In the genomic region with DNA sequence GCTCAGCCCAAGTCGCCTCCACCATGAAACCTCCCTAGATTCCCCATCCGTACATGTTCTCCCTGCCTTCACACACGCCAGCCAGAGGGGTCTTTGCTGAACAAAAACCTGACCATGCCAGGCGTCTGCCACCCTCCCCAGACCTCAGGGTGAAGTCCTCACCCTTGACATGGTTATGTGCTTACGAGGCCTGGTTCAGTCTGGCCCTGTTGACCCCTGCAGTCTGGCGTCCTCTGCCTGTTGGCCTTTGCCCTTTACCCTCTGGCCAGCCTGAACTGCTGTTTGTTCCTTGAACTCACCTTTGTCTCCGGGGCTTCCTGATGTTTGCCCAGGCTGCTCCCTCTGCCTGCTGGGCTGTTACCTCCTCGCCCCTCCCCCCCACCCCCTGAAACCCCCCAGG, we compare ENCODE assay signal across 26 cellular contexts. TPM values are rescaled to one million over a fixed set of nuclear protein-coding genes. Genes with fewer than 3 reads are reported as not detected.
DNase-seq lines count a peak whose midpoint lies in the region; ATAC-seq and TF ChIP-seq lines count a peak whose summit lies in the region.
"Had no signal": no experiment of that assay in that cellular context is flagged by ENCODE, and none has a peak within 500 bp of the region (broad histone marks: within the 10 kb centered on the region; RNA-seq: fewer than 3 reads in every experiment).

No MANE protein-coding gene starts in this region.

- H3K27ac ChIP-seq in right cardiac atrium (ENCODE audit: low read length), result no peak overlapping the region
- peak overlapping the region; percentile 78 to 94 (median 90) for H3K27ac ChIP-seq in esophagus squamous epithelium
- no peak overlapping the region for H3K27ac ChIP-seq in tibial nerve
- no peak overlapping the region for H3K27ac ChIP-seq in foreskin keratinocyte
- H3K27ac ChIP-seq: A549, psoas muscle, WERI-Rb-1 had no signal

- no peaks in the 10 kb centered on the region for H3K27me3 ChIP-seq in right cardiac atrium (ENCODE audit: control insufficient read depth, insufficient read depth)
- H3K27me3 ChIP-seq in esophagus squamous epithelium, result no peaks in the 10 kb centered on the region
- H3K27me3 ChIP-seq in tibial nerve, result no peaks in the 10 kb centered on the region
- no peaks in the 10 kb centered on the region for H3K27me3 ChIP-seq in foreskin keratinocyte

- ATAC-seq in right cardiac atrium, result no peak
- ATAC-seq in foreskin keratinocyte, result no peak
- ATAC-seq: A549, psoas muscle had no signal

- peak overlapping the region in 2 of 3 experiments; percentile 52 to 62 for H3K27ac Mint-ChIP-seq in nephron
- H3K27ac Mint-ChIP-seq: activated naive CD4-positive, alpha-beta T cell treated with anti-CD3 and anti-CD28 coated beads, Interleukin-2, amount 10 ng/mL, durations not matched to agents 7 days and 5 days; activated T-helper 1 cell treated with anti-CD3 and anti-CD28 coated beads, Interleukin-12 subunit alpha, Interleukin-12 subunit beta, Interleukin-2, Interleukin-4 antibody, amounts not matched to agents 30 ng/mL and 10 ng/mL and 1 ng/mL, durations not matched to agents 14 hours and 24 hours and 36 hours; CD4-positive, alpha-beta memory T cell; memory B cell had no signal

- H3K36me3 ChIP-seq in esophagus squamous epithelium (no peaks in the 10 kb centered on the region), tibial nerve (no peaks in the 10 kb centered on the region)

- no peaks in the 10 kb centered on the region for H3K9me3 ChIP-seq in right cardiac atrium (ENCODE audit: control insufficient read depth, low read length)
- H3K9me3 ChIP-seq in esophagus squamous epithelium, result no peaks in the 10 kb centered on the region
- no peaks in the 10 kb centered on the region for H3K9me3 ChIP-seq in tibial nerve
- H3K9me3 ChIP-seq: A549, psoas muscle had no signal

- no peaks in the 10 kb centered on the region for H3K9me3 Mint-ChIP-seq in nephron
- H3K9me3 Mint-ChIP-seq: activated naive CD4-positive, alpha-beta T cell treated with anti-CD3 and anti-CD28 coated beads, Interleukin-2, amount 10 ng/mL, durations not matched to agents 7 days and 5 days; activated T-helper 1 cell treated with anti-CD3 and anti-CD28 coated beads, Interleukin-12 subunit alpha, Interleukin-12 subunit beta, Interleukin-2, Interleukin-4 antibody, amounts not matched to agents 30 ng/mL and 10 ng/mL and 1 ng/mL, durations not matched to agents 14 hours and 24 hours and 36 hours; CD4-positive, alpha-beta memory T cell; memory B cell had no signal

- peaks cover 33% of the 10 kb centered on the region for H3K4me1 Mint-ChIP-seq in nephron
- H3K4me1 Mint-ChIP-seq: activated naive CD4-positive, alpha-beta T cell treated with anti-CD3 and anti-CD28 coated beads, Interleukin-2, amount 10 ng/mL, durations not matched to agents 7 days and 5 days; CD4-positive, alpha-beta memory T cell; memory B cell had no signal

- no peak for TF ChIP-seq EP300 in tibial nerve (IDR thresholded peaks at IDR 0.05)

- DNase-seq in right cardiac atrium (peak in 2 of 3 donors; percentile 5 to 31), cardiac septum (ENCODE audit: low spot score) (no peak), esophagus squamous epithelium (lab: John Stamatoyannopoulos, UW) (no peak), erythroblast (lab: John Stamatoyannopoulos, UW) (no peak), tibial nerve (ENCODE audit: low spot score in 2 of 2) (no peak), foreskin keratinocyte (no peak)
- no peak for DNase-seq in activated CD4-positive, alpha-beta T cell treated with anti-CD3 and anti-CD28 coated beads, Interleukin-2, amount 50 U/mL, for 1 hour
- DNase-seq: activated naive CD4-positive, alpha-beta T cell treated with anti-CD3 and anti-CD28 coated beads, Interleukin-2, amount 10 ng/mL, durations not matched to agents 7 days and 5 days; amygdala; central memory CD4-positive, alpha-beta T cell; glutamatergic neuron; NCI-H1105 treated with DMSO at 0.1 percent for 48 hours; NCI-H2081; NCI-H2227 treated with DMSO at 0.1 percent for 48 hours; NCI-H526 treated with DMSO at 0.1 percent for 48 hours; occipital lobe; psoas muscle; SHP77; stimulated activated naive CD4-positive, alpha-beta T cell treated with Interleukin-2 at 50 U/mL for 16 hours; T-helper 9 cell; WERI-Rb-1 had no signal

- no peak overlapping the region for H3K4me3 Mint-ChIP-seq in nephron
- H3K4me3 Mint-ChIP-seq: activated naive CD4-positive, alpha-beta T cell treated with anti-CD3 and anti-CD28 coated beads, Interleukin-2, amount 10 ng/mL, durations not matched to agents 7 days and 5 days; activated T-helper 1 cell treated with anti-CD3 and anti-CD28 coated beads, Interleukin-12 subunit alpha, Interleukin-12 subunit beta, Interleukin-2, Interleukin-4 antibody, amounts not matched to agents 30 ng/mL and 10 ng/mL and 1 ng/mL, durations not matched to agents 14 hours and 24 hours and 36 hours; CD4-positive, alpha-beta memory T cell; memory B cell had no signal

- H3K4me1 ChIP-seq in right cardiac atrium (ENCODE audit: control insufficient read depth, insufficient read depth, low read length) (peaks cover 8% of the 10 kb centered on the region), esophagus squamous epithelium (peaks cover 19 to 62% (median 37%) of the 10 kb centered on the region in 3 donors), tibial nerve (peaks cover 0 to 23% (median 5%) of the 10 kb centered on the region in 4 donors), foreskin keratinocyte (peaks cover 18% of the 10 kb centered on the region)
- H3K4me1 ChIP-seq: psoas muscle had no signal

- TF ChIP-seq POLR2A in esophagus squamous epithelium (IDR thresholded peaks at IDR 0.05), result no peak
- no peak for TF ChIP-seq POLR2A in erythroblast (IDR thresholded peaks at IDR 0.05; ENCODE audit: low read length)
- no peak for TF ChIP-seq POLR2A in tibial nerve (IDR thresholded peaks at IDR 0.05)

- H3K27me3 Mint-ChIP-seq in nephron (ENCODE audit: low read depth), result peaks cover 4% of the 10 kb centered on the region
- H3K27me3 Mint-ChIP-seq: activated naive CD4-positive, alpha-beta T cell treated with anti-CD3 and anti-CD28 coated beads, Interleukin-2, amount 10 ng/mL, durations not matched to agents 7 days and 5 days; CD4-positive, alpha-beta memory T cell; memory B cell had no signal

- H3K36me3 Mint-ChIP-seq in nephron (ENCODE audit: low read depth), result no peaks in the 10 kb centered on the region
- H3K36me3 Mint-ChIP-seq: activated naive CD4-positive, alpha-beta T cell treated with anti-CD3 and anti-CD28 coated beads, Interleukin-2, amount 10 ng/mL, durations not matched to agents 7 days and 5 days; CD4-positive, alpha-beta memory T cell; memory B cell had no signal

- intact Hi-C loops in right cardiac atrium (cut with DNase I), result no loop called here
- intact Hi-C loops in cardiac septum (cut with DNase I), result no loop called here
- intact Hi-C loops in esophagus squamous epithelium (cut with DNase I), result no loop called here

- no peak for TF ChIP-seq CTCF in esophagus squamous epithelium (IDR thresholded peaks at IDR 0.05)
- no peak for TF ChIP-seq CTCF in nephron (IDR thresholded peaks at IDR 0.05; ENCODE audit: unreplicated experiment in 3 of 3)
- no peak for TF ChIP-seq CTCF in tibial nerve (IDR thresholded peaks at IDR 0.05)
- TF ChIP-seq CTCF in foreskin keratinocyte (conservative IDR thresholded peaks at IDR 0.05), result no peak

- H3K4me3 ChIP-seq in right cardiac atrium (ENCODE audit: low read length) (no peak overlapping the region), esophagus squamous epithelium (no peak overlapping the region), tibial nerve (no peak overlapping the region)
- H3K4me3 ChIP-seq: A549, psoas muscle had no signal

- WGBS in right cardiac atrium, result 88% methylated on average over 8 of the region's 8 CpGs
- whole genome bisulfite sequencing in esophagus squamous epithelium, 2 donors, result 77 to 79% methylated on average over 7 to 8 of the region's 8 CpGs
- WGBS in tibial nerve, 2 donors, result 73 to 79% methylated on average over 8 of the region's 8 CpGs

RNA-seq across cellular contexts. Expression of a gene that starts 29.8 kb away (rescaled TPM):
- 10 to 100 TPM; 16.6 to 46.9 (median 19.0) TPM for total RNA-seq in right cardiac atrium
- polyA plus RNA-seq in right cardiac atrium, result 9.3 TPM
- 14.3 TPM for total RNA-seq in cardiac septum
- total RNA-seq in esophagus squamous epithelium, result 10 to 100 TPM in 3 of 4 donors, 1 to 10 TPM in 1; 9.3 to 31.3 (median 15.2) TPM
- total RNA-seq in tibial nerve, result 10 to 100 TPM in 2 of 4 donors, 1 to 10 TPM in 2; 5.7 to 10.7 (median 9.7) TPM
- 44.0 and 44.7 TPM in 2 replicates for total RNA-seq in foreskin keratinocyte
- 36.2 and 39.1 TPM in 2 replicates for polyA plus RNA-seq in foreskin keratinocyte
- polyA plus RNA-seq: CD4-positive, alpha-beta memory T cell had no signal

Comparison
In these comparisons a context has a peak if more than half of its experiments do, and no peak if none do; other contexts are left out.
1. DNase-seq: peak in right cardiac atrium (2 of 3); none in cardiac septum (single experiment), esophagus squamous epithelium (single experiment), erythroblast (0 of 2), tibial nerve (0 of 2), activated CD4-positive, alpha-beta T cell treated with anti-CD3 and anti-CD28 coated beads, Interleukin-2, amount 50 U/mL, for 1 hour (single experiment) and foreskin keratinocyte (0 of 2).
2. H3K27ac ChIP-seq: peak in esophagus squamous epithelium (4 of 4); none in right cardiac atrium (single experiment), tibial nerve (0 of 4) and foreskin keratinocyte (single experiment).